In the genomic region with DNA sequence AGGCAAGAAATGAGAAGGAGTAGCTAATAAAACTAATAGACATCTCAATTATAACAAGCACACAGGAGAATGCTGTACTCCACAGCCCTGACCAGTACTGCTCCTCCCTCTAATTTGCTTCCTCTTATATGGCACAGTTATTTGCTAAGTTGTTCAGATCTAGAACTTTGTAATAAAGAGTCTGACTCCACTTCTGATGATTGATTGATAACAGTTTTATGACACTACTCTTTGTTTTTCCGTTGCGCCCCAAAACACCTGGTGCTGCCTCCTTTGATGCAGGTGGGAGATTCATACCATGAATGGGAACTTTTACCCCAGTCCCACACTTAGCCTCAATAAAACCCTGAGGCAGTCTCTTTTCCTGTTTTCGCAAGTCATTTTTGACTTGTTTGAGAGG, we compare ENCODE assay signal across 34 cellular contexts.
"Had no signal": no experiment of that assay in that cellular context is flagged by ENCODE, and none has a peak within 500 bp of the region (broad histone marks: within the 10 kb centered on the region; RNA-seq: fewer than 3 reads in every experiment).

No MANE protein-coding gene starts in this region.

- H3K36me3 Mint-ChIP-seq: activated CD8-positive, alpha-beta memory T cell treated with anti-CD3 and anti-CD28 coated beads, Interleukin-2, amount 10 ng/mL, durations not matched to agents 7 days and 5 days; activated naive CD8-positive, alpha-beta T cell treated with anti-CD3 and anti-CD28 coated beads for 36 hours had no signal

- H3K27ac Mint-ChIP-seq: activated CD4-positive, alpha-beta memory T cell treated with anti-CD3 and anti-CD28 coated beads, Interleukin-2, amount 10 ng/mL, durations not matched to agents 7 days and 5 days; activated CD8-positive, alpha-beta memory T cell treated with anti-CD3 and anti-CD28 coated beads, Interleukin-2, amount 10 ng/mL, durations not matched to agents 7 days and 5 days; activated naive CD8-positive, alpha-beta T cell treated with anti-CD3 and anti-CD28 coated beads for 36 hours had no signal

- H3K4me3 Mint-ChIP-seq: activated CD4-positive, alpha-beta memory T cell treated with anti-CD3 and anti-CD28 coated beads, Interleukin-2, amount 10 ng/mL, durations not matched to agents 7 days and 5 days; activated CD8-positive, alpha-beta memory T cell treated with anti-CD3 and anti-CD28 coated beads, Interleukin-2, amount 10 ng/mL, durations not matched to agents 7 days and 5 days; activated naive CD8-positive, alpha-beta T cell treated with anti-CD3 and anti-CD28 coated beads for 36 hours had no signal

- ATAC-seq: activated CD8-positive, alpha-beta memory T cell treated with anti-CD3 and anti-CD28 coated beads, Interleukin-2, amount 10 ng/mL, durations not matched to agents 7 days and 5 days; PC-3 had no signal

- H3K4me1 Mint-ChIP-seq: activated CD4-positive, alpha-beta memory T cell treated with anti-CD3 and anti-CD28 coated beads, Interleukin-2, amount 10 ng/mL, durations not matched to agents 7 days and 5 days; activated CD8-positive, alpha-beta memory T cell treated with anti-CD3 and anti-CD28 coated beads, Interleukin-2, amount 10 ng/mL, durations not matched to agents 7 days and 5 days; activated naive CD8-positive, alpha-beta T cell treated with anti-CD3 and anti-CD28 coated beads for 36 hours had no signal

- H3K27me3 Mint-ChIP-seq: activated CD4-positive, alpha-beta memory T cell treated with anti-CD3 and anti-CD28 coated beads, Interleukin-2, amount 10 ng/mL, durations not matched to agents 7 days and 5 days; activated CD8-positive, alpha-beta memory T cell treated with anti-CD3 and anti-CD28 coated beads, Interleukin-2, amount 10 ng/mL, durations not matched to agents 7 days and 5 days; activated naive CD8-positive, alpha-beta T cell treated with anti-CD3 and anti-CD28 coated beads for 36 hours had no signal

- DNase-seq: activated CD4-positive, alpha-beta memory T cell treated with anti-CD3 and anti-CD28 coated beads, Interleukin-2, amount 10 ng/mL, durations not matched to agents 7 days and 5 days; activated CD4-positive, alpha-beta T cell treated with anti-CD3 and anti-CD28 coated beads for 1 hour; activated CD4-positive, alpha-beta T cell treated with anti-CD3 and anti-CD28 coated beads for 48 hours; activated CD4-positive, CD25-positive, alpha-beta regulatory T cell; activated CD8-positive, alpha-beta memory T cell treated with anti-CD3 and anti-CD28 coated beads for 24 hours; activated CD8-positive, alpha-beta memory T cell treated with anti-CD3 and anti-CD28 coated beads, Interleukin-2, amount 10 ng/mL, durations not matched to agents 7 days and 5 days; activated CD8-positive, alpha-beta memory T cell treated with anti-CD3 and anti-CD28 coated beads, Interleukin-2, amount 50 U/mL, for 48 hours; activated effector memory CD4-positive, alpha-beta T cell treated with Interleukin-2 at 50 U/mL for 16 hours; activated naive CD4-positive, alpha-beta T cell; activated naive CD4-positive, alpha-beta T cell treated with anti-CD3 and anti-CD28 coated beads, Interleukin-2, amount 50 U/mL, for 16 hours; activated naive CD8-positive, alpha-beta T cell treated with anti-CD3 and anti-CD28 coated beads for 36 hours; activated T-cell treated with anti-CD3 and anti-CD28 coated beads, Interleukin-2, amount 50 U/mL, for 48 hours; amniotic stem cell; aorta; brain microvascular endothelial cell; central memory CD4-positive, alpha-beta T cell; Karpas-422; KBM-7; MG63; NCI-H1048; NCI-H1417 treated with DMSO at 0.1 percent for 48 hours; NCI-H187 treated with DMSO at 0.1 percent for 48 hours; NCI-H2081; NCI-H2171; NCI-H69; NK-92 treated with Interleukin-12 subunit alpha and Interleukin-12 subunit beta, amount 100 ng/mL, for 24 hours; PC-3; Peyer's patch; RPMI8226; SHP77 treated with DMSO at 0.1 percent for 48 hours; SK-N-SH; T-helper 1 cell; T-helper 2 cell; T-helper 9 cell had no signal
